26 cellular contexts compared by ENCODE assay signal in the genomic region with DNA sequence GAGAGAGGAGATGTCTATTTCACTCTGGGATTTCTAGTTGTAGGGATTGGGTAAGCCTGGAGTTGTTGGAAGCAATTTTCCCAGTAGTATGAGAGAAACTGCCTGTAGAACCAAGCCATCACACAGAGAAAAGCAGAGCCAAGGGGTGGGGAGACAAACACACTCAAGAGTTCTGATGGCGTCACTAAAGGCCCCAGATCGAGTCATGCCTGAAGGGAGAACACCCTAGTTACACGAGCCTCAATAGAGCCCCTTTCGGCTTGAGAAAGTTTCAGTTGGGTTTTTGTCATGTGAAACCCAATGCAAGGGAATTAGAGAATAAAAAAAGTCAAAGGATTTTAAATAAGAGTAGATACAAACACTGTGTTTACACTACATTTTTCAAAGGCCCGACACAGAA.
"Had no signal": no experiment of that assay in that cellular context is flagged by ENCODE, and none has a peak within 500 bp of the region (broad histone marks: within the 10 kb centered on the region; RNA-seq: fewer than 3 reads in every experiment).

No MANE protein-coding gene starts in this region.

- H3K27ac ChIP-seq: brain microvascular endothelial cell, cardiac muscle cell, Peyer's patch, VCaP had no signal

- DNase-seq: activated CD4-positive, alpha-beta memory T cell treated with anti-CD3 and anti-CD28 coated beads for 36 hours; activated CD4-positive, alpha-beta T cell treated with anti-CD3 and anti-CD28 coated beads, Interleukin-2, amount 10 ng/mL, durations not matched to agents 7 days and 5 days; activated CD4-positive, CD25-positive, alpha-beta regulatory T cell; activated gamma-delta T cell; activated naive CD4-positive, alpha-beta T cell treated with anti-CD3 and anti-CD28 coated beads for 36 hours; activated T-cell treated with anti-CD3 and anti-CD28 coated beads for 4 hours; activated T-cell treated with anti-CD3 and anti-CD28 coated beads, Interleukin-2, amount 50 U/mL, for 48 hours; amygdala; brain microvascular endothelial cell; Kasumi-1; KBM-7; NCI-H1105 treated with DMSO at 0.1 percent for 48 hours; NCI-H1436 treated with DMSO at 0.1 percent for 48 hours; NCI-H187; NCI-H2081; NCI-H2171; NCI-H226; NCI-H510A treated with DMSO at 0.1 percent for 48 hours; NK-92 treated with Interleukin-12 subunit alpha and Interleukin-12 subunit beta, amount 100 ng/mL, for 24 hours; Peyer's patch; SHP77 treated with DMSO at 0.1 percent for 48 hours; T-helper 1 cell had no signal

- H3K4me3 ChIP-seq: cardiac muscle cell, Peyer's patch had no signal

- ATAC-seq: activated T-helper 17 cell treated with anti-CD3 and anti-CD28 coated beads, Interleukin-2, amount 50 U/mL, for 72 hours had no signal

- H3K4me1 ChIP-seq: Peyer's patch had no signal

- H3K27me3 ChIP-seq: brain microvascular endothelial cell, cardiac muscle cell, Peyer's patch had no signal

- H3K36me3 ChIP-seq: brain microvascular endothelial cell, cardiac muscle cell, Peyer's patch had no signal

- H3K36me3 Mint-ChIP-seq: activated CD4-positive, alpha-beta memory T cell treated with anti-CD3 and anti-CD28 coated beads for 36 hours; activated naive CD8-positive, alpha-beta T cell had no signal

- H3K4me3 Mint-ChIP-seq: activated CD4-positive, alpha-beta memory T cell treated with anti-CD3 and anti-CD28 coated beads for 36 hours; activated CD4-positive, alpha-beta T cell treated with anti-CD3 and anti-CD28 coated beads, Interleukin-2, amount 10 ng/mL, durations not matched to agents 7 days and 5 days; activated naive CD4-positive, alpha-beta T cell treated with anti-CD3 and anti-CD28 coated beads for 36 hours; activated naive CD8-positive, alpha-beta T cell; activated T-helper 17 cell treated with anti-CD3 and anti-CD28 coated beads, Interleukin-2, amount 50 U/mL, for 72 hours had no signal

- H3K4me1 Mint-ChIP-seq: activated CD4-positive, alpha-beta T cell treated with anti-CD3 and anti-CD28 coated beads, Interleukin-2, amount 10 ng/mL, durations not matched to agents 7 days and 5 days; activated T-helper 17 cell treated with anti-CD3 and anti-CD28 coated beads, Interleukin-2, amount 50 U/mL, for 72 hours had no signal

- H3K27ac Mint-ChIP-seq: activated CD4-positive, alpha-beta memory T cell treated with anti-CD3 and anti-CD28 coated beads for 36 hours; activated CD4-positive, alpha-beta T cell treated with anti-CD3 and anti-CD28 coated beads, Interleukin-2, amount 10 ng/mL, durations not matched to agents 7 days and 5 days; activated naive CD4-positive, alpha-beta T cell treated with anti-CD3 and anti-CD28 coated beads for 36 hours; activated naive CD8-positive, alpha-beta T cell; activated T-helper 17 cell treated with anti-CD3 and anti-CD28 coated beads, Interleukin-2, amount 50 U/mL, for 72 hours had no signal
